In genomic region chr7:77321300-77321699, GRCh38 we compare ENCODE assay signal across 20 cellular contexts.
DNase-seq lines count a peak whose midpoint lies in the region; ATAC-seq and TF ChIP-seq lines count a peak whose summit lies in the region.
"Had no signal": no experiment of that assay in that cellular context is flagged by ENCODE, and none has a peak within 500 bp of the region (broad histone marks: within the 10 kb centered on the region; RNA-seq: fewer than 3 reads in every experiment).

No MANE protein-coding gene starts in this region.

- no peak for ATAC-seq in stimulated activated effector memory CD8-positive, alpha-beta T cell treated with anti-CD3 and anti-CD28 coated beads, Interleukin-12 subunit alpha, Interleukin-12 subunit beta, amount 100 ng/mL, for 72 hours
- ATAC-seq in stimulated activated naive B cell treated with anti-CD40 and anti-IgM and Interleukin-4, amounts not matched to agents 10 μg/mL and 1 μg/mL and 100 μg/mL, for 72 hours (replicated peaks), result no peak
- no peak for ATAC-seq in GM21619 (IDR thresholded peaks at IDR 0.05; ENCODE audit: unreplicated experiment)
- ATAC-seq: activated CD8-positive, alpha-beta T cell treated with anti-CD3 and anti-CD28 coated beads for 36 hours; stimulated activated naive CD8-positive, alpha-beta T cell treated with anti-CD3 and anti-CD28 coated beads, Interleukin-15, amount 100 ng/mL, for 72 hours had no signal

- H3K27me3 ChIP-seq in cardiac muscle cell, result no peaks in the 10 kb centered on the region
- H3K27me3 ChIP-seq in WERI-Rb-1 (ENCODE audit: insufficient read depth, low read depth, severe bottlenecking), result no peaks in the 10 kb centered on the region
- H3K27me3 ChIP-seq: BE2C had no signal

- no peaks in the 10 kb centered on the region for H3K36me3 ChIP-seq in HEK293 (ENCODE audit: control insufficient read depth in 2 of 2, insufficient read depth in 1 of 2, low read length in 2 of 2)
- H3K36me3 ChIP-seq in cardiac muscle cell, result no peaks in the 10 kb centered on the region
- H3K36me3 ChIP-seq in WERI-Rb-1, result no peaks in the 10 kb centered on the region
- H3K36me3 ChIP-seq: BE2C, HAP-1 had no signal

- DNase-seq in amniotic epithelial cell (ENCODE audit: low read depth), result peak; percentile 28
- peak; percentile 41 to 49 for DNase-seq in cardiac muscle cell (ENCODE audit: low read depth in 1 of 2, low spot score in 1 of 2)
- no peak for DNase-seq in stimulated activated effector memory CD8-positive, alpha-beta T cell treated with anti-CD3 and anti-CD28 coated beads, Interleukin-12 subunit alpha, Interleukin-12 subunit beta, amount 100 ng/mL, for 72 hours (ENCODE audit: low spot score in 2 of 2)
- no peak for DNase-seq in stimulated activated naive B cell treated with anti-CD40 and anti-IgM and Interleukin-4, amounts not matched to agents 10 μg/mL and 1 μg/mL and 100 μg/mL, for 72 hours
- no peak for DNase-seq in WERI-Rb-1
- DNase-seq: activated CD4-positive, CD25-positive, alpha-beta regulatory T cell; activated CD8-positive, alpha-beta T cell treated with anti-CD3 and anti-CD28 coated beads for 36 hours; BE2C; effector memory CD4-positive, alpha-beta T cell; Kasumi-1; NCI-H1048; NCI-H1930; stimulated activated CD4-positive, alpha-beta T cell treated with anti-CD3 and anti-CD28 coated beads, Interleukin-2, amount 100 ng/mL, for 24 hours; stimulated activated naive CD8-positive, alpha-beta T cell treated with anti-CD3 and anti-CD28 coated beads, Interleukin-15, amount 100 ng/mL, for 72 hours; T-helper 9 cell; trophoblast cell had no signal

- H3K4me3 ChIP-seq in HEK293 (ENCODE audit: low read depth, low read length) (no peak overlapping the region), cardiac muscle cell (no peak overlapping the region), WERI-Rb-1 (ENCODE audit: low read depth, low read length) (no peak overlapping the region)
- H3K4me3 ChIP-seq: HAP-1, lung had no signal

- H3K27ac Mint-ChIP-seq in stimulated activated effector memory CD8-positive, alpha-beta T cell treated with anti-CD3 and anti-CD28 coated beads, Interleukin-12 subunit alpha, Interleukin-12 subunit beta, amount 100 ng/mL, for 72 hours, result peak overlapping the region; percentile 71
- no peak overlapping the region for H3K27ac Mint-ChIP-seq in stimulated activated naive B cell treated with anti-CD40 and anti-IgM and Interleukin-4, amounts not matched to agents 10 μg/mL and 1 μg/mL and 100 μg/mL, for 72 hours
- H3K27ac Mint-ChIP-seq: activated CD8-positive, alpha-beta T cell treated with anti-CD3 and anti-CD28 coated beads for 36 hours; stimulated activated naive CD8-positive, alpha-beta T cell treated with anti-CD3 and anti-CD28 coated beads, Interleukin-15, amount 100 ng/mL, for 72 hours had no signal

- H3K4me3 Mint-ChIP-seq in stimulated activated effector memory CD8-positive, alpha-beta T cell treated with anti-CD3 and anti-CD28 coated beads, Interleukin-12 subunit alpha, Interleukin-12 subunit beta, amount 100 ng/mL, for 72 hours, result no peak overlapping the region
- no peak overlapping the region for H3K4me3 Mint-ChIP-seq in stimulated activated naive B cell treated with anti-CD40 and anti-IgM and Interleukin-4, amounts not matched to agents 10 μg/mL and 1 μg/mL and 100 μg/mL, for 72 hours
- H3K4me3 Mint-ChIP-seq: activated CD8-positive, alpha-beta T cell treated with anti-CD3 and anti-CD28 coated beads for 36 hours; stimulated activated naive CD8-positive, alpha-beta T cell treated with anti-CD3 and anti-CD28 coated beads, Interleukin-15, amount 100 ng/mL, for 72 hours had no signal

- H3K4me1 Mint-ChIP-seq in stimulated activated effector memory CD8-positive, alpha-beta T cell treated with anti-CD3 and anti-CD28 coated beads, Interleukin-12 subunit alpha, Interleukin-12 subunit beta, amount 100 ng/mL, for 72 hours, result peaks cover 12% of the 10 kb centered on the region
- H3K4me1 Mint-ChIP-seq in stimulated activated naive B cell treated with anti-CD40 and anti-IgM and Interleukin-4, amounts not matched to agents 10 μg/mL and 1 μg/mL and 100 μg/mL, for 72 hours, result peaks cover 3 to 17% of the 10 kb centered on the region in 2 donors

- H3K9me3 ChIP-seq in HEK293 (ENCODE audit: control insufficient read depth, insufficient read depth, low read depth, low read length) (no peaks in the 10 kb centered on the region), cardiac muscle cell (ENCODE audit: low read depth) (no peaks in the 10 kb centered on the region), WERI-Rb-1 (ENCODE audit: severe bottlenecking) (no peaks in the 10 kb centered on the region)
- H3K9me3 ChIP-seq: BE2C, HAP-1 had no signal

- no peaks in the 10 kb centered on the region for H3K27me3 Mint-ChIP-seq in stimulated activated naive B cell treated with anti-CD40 and anti-IgM and Interleukin-4, amounts not matched to agents 10 μg/mL and 1 μg/mL and 100 μg/mL, for 72 hours
- H3K27me3 Mint-ChIP-seq: activated CD8-positive, alpha-beta T cell treated with anti-CD3 and anti-CD28 coated beads for 36 hours; stimulated activated naive CD8-positive, alpha-beta T cell treated with anti-CD3 and anti-CD28 coated beads, Interleukin-15, amount 100 ng/mL, for 72 hours had no signal

- H3K9me3 Mint-ChIP-seq in stimulated activated effector memory CD8-positive, alpha-beta T cell treated with anti-CD3 and anti-CD28 coated beads, Interleukin-12 subunit alpha, Interleukin-12 subunit beta, amount 100 ng/mL, for 72 hours, result no peaks in the 10 kb centered on the region
- H3K9me3 Mint-ChIP-seq in stimulated activated naive B cell treated with anti-CD40 and anti-IgM and Interleukin-4, amounts not matched to agents 10 μg/mL and 1 μg/mL and 100 μg/mL, for 72 hours, result no peaks in the 10 kb centered on the region
- H3K9me3 Mint-ChIP-seq: activated CD8-positive, alpha-beta T cell treated with anti-CD3 and anti-CD28 coated beads for 36 hours; stimulated activated naive CD8-positive, alpha-beta T cell treated with anti-CD3 and anti-CD28 coated beads, Interleukin-15, amount 100 ng/mL, for 72 hours had no signal

- peaks cover 6% of the 10 kb centered on the region for H3K36me3 Mint-ChIP-seq in stimulated activated effector memory CD8-positive, alpha-beta T cell treated with anti-CD3 and anti-CD28 coated beads, Interleukin-12 subunit alpha, Interleukin-12 subunit beta, amount 100 ng/mL, for 72 hours
- H3K36me3 Mint-ChIP-seq in stimulated activated naive B cell treated with anti-CD40 and anti-IgM and Interleukin-4, amounts not matched to agents 10 μg/mL and 1 μg/mL and 100 μg/mL, for 72 hours, result peaks cover 39 to 46% of the 10 kb centered on the region in 2 donors

- no peaks in the 10 kb centered on the region for H3K4me1 ChIP-seq in HEK293 (ENCODE audit: control insufficient read depth, insufficient read depth, low read length)
- peaks cover 14% of the 10 kb centered on the region for H3K4me1 ChIP-seq in cardiac muscle cell (ENCODE audit: low read depth)
- H3K4me1 ChIP-seq: BE2C, HAP-1 had no signal

- no peak overlapping the region for H3K27ac ChIP-seq in HEK293 (ENCODE audit: extremely low read depth, low read depth, low read length)
- peak overlapping the region; percentile 83 for H3K27ac ChIP-seq in cardiac muscle cell
- no peak overlapping the region for H3K27ac ChIP-seq in WERI-Rb-1

- CTCF ChIA-PET in HEK293 (lab: Yijun Ruan, JAX), result interaction anchor here (1.2 kb wide), 1 partner anchor 74 kb away, joined by 5 read pairs; no protein-coding TSS in a partner anchor

- POLR2A ChIA-PET in HEK293 (lab: Yijun Ruan, JAX), result no interaction called here

- no peak for TF ChIP-seq CTCF in HEK293 (tag by site-specific recombination; IDR thresholded peaks at IDR 0.05)
- TF ChIP-seq CTCF in cardiac muscle cell (IDR thresholded peaks at IDR 0.05; ENCODE audit: low read depth, low read length), result no peak
- TF ChIP-seq CTCF in WERI-Rb-1 (IDR thresholded peaks at IDR 0.05; ENCODE audit: low read depth, low read length), result no peak

TF ChIP-seq in HEK293, 187 proteins besides CTCF, POLR2A, EP300 and RAD21:
- TF ChIP-seq GLI4 (tag by site-specific recombination; IDR thresholded peaks at IDR 0.05) (no peak), ZNF843 (tag by site-specific recombination; IDR thresholded peaks at IDR 0.05) (no peak), ZNF366 (tag by site-specific recombination; conservative IDR thresholded peaks at IDR 0.05) (no peak), ZNF133 (tag by site-specific recombination; IDR thresholded peaks at IDR 0.05) (peak; percentile 55; the same call in 1 of the 2 replicates), ZNF473 (tag by site-specific recombination; IDR thresholded peaks at IDR 0.05) (no peak), ZNF580 (tag by site-specific recombination; IDR thresholded peaks at IDR 0.05) (no peak), ZNF830 (tag by site-specific recombination; IDR thresholded peaks at IDR 0.05; ENCODE audit: low read depth) (no peak)

Comparison
In these comparisons a context has a peak if more than half of its experiments do, and no peak if none do; other contexts are left out.
1. DNase-seq: peak in amniotic epithelial cell (single experiment) and cardiac muscle cell (2 of 2); none in stimulated activated effector memory CD8-positive, alpha-beta T cell treated with anti-CD3 and anti-CD28 coated beads, Interleukin-12 subunit alpha, Interleukin-12 subunit beta, amount 100 ng/mL, for 72 hours (0 of 2), stimulated activated naive B cell treated with anti-CD40 and anti-IgM and Interleukin-4, amounts not matched to agents 10 μg/mL and 1 μg/mL and 100 μg/mL, for 72 hours (single experiment) and WERI-Rb-1 (single experiment).